Comparison of ENCODE assay signal across 32 cellular contexts in genomic region chr17:9568957-9569588, GRCh38. TPM values are rescaled to one million over a fixed set of nuclear protein-coding genes. Genes with fewer than 3 reads are reported as not detected.
"Had no signal": no experiment of that assay in that cellular context is flagged by ENCODE, and none has a peak within 500 bp of the region (broad histone marks: within the 10 kb centered on the region; RNA-seq: fewer than 3 reads in every experiment).

No MANE protein-coding gene starts in this region.

- ATAC-seq: esophagus mucosa; gastrocnemius medialis; left lobe of liver; mucosa of descending colon; psoas muscle; right cardiac atrium; stimulated activated memory B cell treated with anti-CD40 and anti-IgM and Interleukin-4, amounts not matched to agents 10 μg/mL and 1 μg/mL and 100 μg/mL, for 72 hours; stimulated activated naive CD8-positive, alpha-beta T cell treated with anti-CD3 and anti-CD28 coated beads, Interleukin-15, Interleukin-2, amounts not matched to agents 100 U/mL and 50 U/mL, for 24 hours had no signal

- H3K4me3 Mint-ChIP-seq: memory B cell; mesothelial cell of epicardium; naive B cell; nephron progenitor cell; stimulated activated memory B cell treated with anti-CD40 and anti-IgM and Interleukin-4, amounts not matched to agents 10 μg/mL and 1 μg/mL and 100 μg/mL, for 72 hours had no signal

- H3K4me1 ChIP-seq: sigmoid colon had no signal

- H3K27me3 Mint-ChIP-seq: memory B cell; naive B cell; stimulated activated memory B cell treated with anti-CD40 and anti-IgM and Interleukin-4, amounts not matched to agents 10 μg/mL and 1 μg/mL and 100 μg/mL, for 72 hours had no signal

- H3K9me3 ChIP-seq: gastrocnemius medialis, mucosa of descending colon, ovary, psoas muscle, sigmoid colon, thoracic aorta, tibial nerve, upper lobe of left lung, vagina had no signal

- H3K27ac ChIP-seq: dorsolateral prefrontal cortex, epithelial cell of prostate, gastrocnemius medialis, ovary, psoas muscle, sigmoid colon, thoracic aorta, tibial nerve, upper lobe of left lung, vagina had no signal

- H3K4me3 ChIP-seq: dorsolateral prefrontal cortex, gastrocnemius medialis, lung, mucosa of descending colon, ovary, psoas muscle, sigmoid colon, thoracic aorta, tibial nerve, upper lobe of left lung, vagina had no signal

- H3K27me3 ChIP-seq: dorsolateral prefrontal cortex, gastrocnemius medialis, ovary, sigmoid colon, tibial nerve, upper lobe of left lung, vagina had no signal

- DNase-seq: dorsolateral prefrontal cortex; effector CD4-positive, alpha-beta T cell; foreskin fibroblast; gastrocnemius medialis; head of caudate nucleus; kidney; mucosa of descending colon; naive B cell; nephron progenitor cell; occipital lobe; ovary; posterior cingulate gyrus; psoas muscle; right cardiac atrium; sigmoid colon; stimulated activated CD4-positive, alpha-beta T cell treated with anti-CD3 and anti-CD28 coated beads, Interleukin-2, amount 100 ng/mL, for 24 hours; stimulated activated CD4-positive, alpha-beta T cell treated with anti-CD3 and anti-CD28 coated beads, Interleukin-4, amount 100 ng/mL, for 24 hours; stimulated activated naive CD8-positive, alpha-beta T cell treated with anti-CD3 and anti-CD28 coated beads, Interleukin-15, Interleukin-2, amounts not matched to agents 100 U/mL and 50 U/mL, for 24 hours; upper lobe of left lung had no signal

- H3K36me3 ChIP-seq: ovary, thoracic aorta had no signal

- H3K27ac Mint-ChIP-seq: memory B cell; mesothelial cell of epicardium; nephron progenitor cell; stimulated activated memory B cell treated with anti-CD40 and anti-IgM and Interleukin-4, amounts not matched to agents 10 μg/mL and 1 μg/mL and 100 μg/mL, for 72 hours had no signal

- H3K9me3 Mint-ChIP-seq: naive B cell, nephron progenitor cell had no signal

RNA-seq across cellular contexts. Expression of gene CFAP52, which starts 7.4 kb away (rescaled TPM):
- total RNA-seq: esophagus mucosa, gastrocnemius medialis, glomerular endothelial cell, left lobe of liver, mesothelial cell of epicardium, mucosa of descending colon, psoas muscle, skeletal muscle tissue, thoracic aorta had no signal
- polyA plus RNA-seq: liver, right cardiac atrium had no signal
